ENCODE assay signal across 1 cellular context in genomic region chr2:42927334-42928160, GRCh38.
TF ChIP-seq lines count a peak whose summit lies in the region.

No MANE protein-coding gene starts in this region.

TF ChIP-seq in K562, 482 proteins besides CTCF, POLR2A, EP300 and RAD21 (continued from another document and continues in another):
- TF ChIP-seq, protein P1, sequence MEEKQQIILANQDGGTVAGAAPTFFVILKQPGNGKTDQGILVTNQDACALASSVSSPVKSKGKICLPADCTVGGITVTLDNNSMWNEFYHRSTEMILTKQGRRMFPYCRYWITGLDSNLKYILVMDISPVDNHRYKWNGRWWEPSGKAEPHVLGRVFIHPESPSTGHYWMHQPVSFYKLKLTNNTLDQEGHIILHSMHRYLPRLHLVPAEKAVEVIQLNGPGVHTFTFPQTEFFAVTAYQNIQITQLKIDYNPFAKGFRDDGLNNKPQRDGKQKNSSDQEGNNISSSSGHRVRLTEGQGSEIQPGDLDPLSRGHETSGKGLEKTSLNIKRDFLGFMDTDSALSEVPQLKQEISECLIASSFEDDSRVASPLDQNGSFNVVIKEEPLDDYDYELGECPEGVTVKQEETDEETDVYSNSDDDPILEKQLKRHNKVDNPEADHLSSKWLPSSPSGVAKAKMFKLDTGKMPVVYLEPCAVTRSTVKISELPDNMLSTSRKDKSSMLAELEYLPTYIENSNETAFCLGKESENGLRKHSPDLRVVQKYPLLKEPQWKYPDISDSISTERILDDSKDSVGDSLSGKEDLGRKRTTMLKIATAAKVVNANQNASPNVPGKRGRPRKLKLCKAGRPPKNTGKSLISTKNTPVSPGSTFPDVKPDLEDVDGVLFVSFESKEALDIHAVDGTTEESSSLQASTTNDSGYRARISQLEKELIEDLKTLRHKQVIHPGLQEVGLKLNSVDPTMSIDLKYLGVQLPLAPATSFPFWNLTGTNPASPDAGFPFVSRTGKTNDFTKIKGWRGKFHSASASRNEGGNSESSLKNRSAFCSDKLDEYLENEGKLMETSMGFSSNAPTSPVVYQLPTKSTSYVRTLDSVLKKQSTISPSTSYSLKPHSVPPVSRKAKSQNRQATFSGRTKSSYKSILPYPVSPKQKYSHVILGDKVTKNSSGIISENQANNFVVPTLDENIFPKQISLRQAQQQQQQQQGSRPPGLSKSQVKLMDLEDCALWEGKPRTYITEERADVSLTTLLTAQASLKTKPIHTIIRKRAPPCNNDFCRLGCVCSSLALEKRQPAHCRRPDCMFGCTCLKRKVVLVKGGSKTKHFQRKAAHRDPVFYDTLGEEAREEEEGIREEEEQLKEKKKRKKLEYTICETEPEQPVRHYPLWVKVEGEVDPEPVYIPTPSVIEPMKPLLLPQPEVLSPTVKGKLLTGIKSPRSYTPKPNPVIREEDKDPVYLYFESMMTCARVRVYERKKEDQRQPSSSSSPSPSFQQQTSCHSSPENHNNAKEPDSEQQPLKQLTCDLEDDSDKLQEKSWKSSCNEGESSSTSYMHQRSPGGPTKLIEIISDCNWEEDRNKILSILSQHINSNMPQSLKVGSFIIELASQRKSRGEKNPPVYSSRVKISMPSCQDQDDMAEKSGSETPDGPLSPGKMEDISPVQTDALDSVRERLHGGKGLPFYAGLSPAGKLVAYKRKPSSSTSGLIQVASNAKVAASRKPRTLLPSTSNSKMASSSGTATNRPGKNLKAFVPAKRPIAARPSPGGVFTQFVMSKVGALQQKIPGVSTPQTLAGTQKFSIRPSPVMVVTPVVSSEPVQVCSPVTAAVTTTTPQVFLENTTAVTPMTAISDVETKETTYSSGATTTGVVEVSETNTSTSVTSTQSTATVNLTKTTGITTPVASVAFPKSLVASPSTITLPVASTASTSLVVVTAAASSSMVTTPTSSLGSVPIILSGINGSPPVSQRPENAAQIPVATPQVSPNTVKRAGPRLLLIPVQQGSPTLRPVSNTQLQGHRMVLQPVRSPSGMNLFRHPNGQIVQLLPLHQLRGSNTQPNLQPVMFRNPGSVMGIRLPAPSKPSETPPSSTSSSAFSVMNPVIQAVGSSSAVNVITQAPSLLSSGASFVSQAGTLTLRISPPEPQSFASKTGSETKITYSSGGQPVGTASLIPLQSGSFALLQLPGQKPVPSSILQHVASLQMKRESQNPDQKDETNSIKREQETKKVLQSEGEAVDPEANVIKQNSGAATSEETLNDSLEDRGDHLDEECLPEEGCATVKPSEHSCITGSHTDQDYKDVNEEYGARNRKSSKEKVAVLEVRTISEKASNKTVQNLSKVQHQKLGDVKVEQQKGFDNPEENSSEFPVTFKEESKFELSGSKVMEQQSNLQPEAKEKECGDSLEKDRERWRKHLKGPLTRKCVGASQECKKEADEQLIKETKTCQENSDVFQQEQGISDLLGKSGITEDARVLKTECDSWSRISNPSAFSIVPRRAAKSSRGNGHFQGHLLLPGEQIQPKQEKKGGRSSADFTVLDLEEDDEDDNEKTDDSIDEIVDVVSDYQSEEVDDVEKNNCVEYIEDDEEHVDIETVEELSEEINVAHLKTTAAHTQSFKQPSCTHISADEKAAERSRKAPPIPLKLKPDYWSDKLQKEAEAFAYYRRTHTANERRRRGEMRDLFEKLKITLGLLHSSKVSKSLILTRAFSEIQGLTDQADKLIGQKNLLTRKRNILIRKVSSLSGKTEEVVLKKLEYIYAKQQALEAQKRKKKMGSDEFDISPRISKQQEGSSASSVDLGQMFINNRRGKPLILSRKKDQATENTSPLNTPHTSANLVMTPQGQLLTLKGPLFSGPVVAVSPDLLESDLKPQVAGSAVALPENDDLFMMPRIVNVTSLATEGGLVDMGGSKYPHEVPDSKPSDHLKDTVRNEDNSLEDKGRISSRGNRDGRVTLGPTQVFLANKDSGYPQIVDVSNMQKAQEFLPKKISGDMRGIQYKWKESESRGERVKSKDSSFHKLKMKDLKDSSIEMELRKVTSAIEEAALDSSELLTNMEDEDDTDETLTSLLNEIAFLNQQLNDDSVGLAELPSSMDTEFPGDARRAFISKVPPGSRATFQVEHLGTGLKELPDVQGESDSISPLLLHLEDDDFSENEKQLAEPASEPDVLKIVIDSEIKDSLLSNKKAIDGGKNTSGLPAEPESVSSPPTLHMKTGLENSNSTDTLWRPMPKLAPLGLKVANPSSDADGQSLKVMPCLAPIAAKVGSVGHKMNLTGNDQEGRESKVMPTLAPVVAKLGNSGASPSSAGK (IDR thresholded peaks at IDR 0.05), result peak; percentile 52
- TF ChIP-seq, protein P2, sequence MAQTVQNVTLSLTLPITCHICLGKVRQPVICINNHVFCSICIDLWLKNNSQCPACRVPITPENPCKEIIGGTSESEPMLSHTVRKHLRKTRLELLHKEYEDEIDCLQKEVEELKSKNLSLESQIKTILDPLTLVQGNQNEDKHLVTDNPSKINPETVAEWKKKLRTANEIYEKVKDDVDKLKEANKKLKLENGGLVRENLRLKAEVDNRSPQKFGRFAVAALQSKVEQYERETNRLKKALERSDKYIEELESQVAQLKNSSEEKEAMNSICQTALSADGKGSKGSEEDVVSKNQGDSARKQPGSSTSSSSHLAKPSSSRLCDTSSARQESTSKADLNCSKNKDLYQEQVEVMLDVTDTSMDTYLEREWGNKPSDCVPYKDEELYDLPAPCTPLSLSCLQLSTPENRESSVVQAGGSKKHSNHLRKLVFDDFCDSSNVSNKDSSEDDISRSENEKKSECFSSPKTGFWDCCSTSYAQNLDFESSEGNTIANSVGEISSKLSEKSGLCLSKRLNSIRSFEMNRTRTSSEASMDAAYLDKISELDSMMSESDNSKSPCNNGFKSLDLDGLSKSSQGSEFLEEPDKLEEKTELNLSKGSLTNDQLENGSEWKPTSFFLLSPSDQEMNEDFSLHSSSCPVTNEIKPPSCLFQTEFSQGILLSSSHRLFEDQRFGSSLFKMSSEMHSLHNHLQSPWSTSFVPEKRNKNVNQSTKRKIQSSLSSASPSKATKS (CRISPR knock-in tag; IDR thresholded peaks at IDR 0.05), result no peak
- no peak for TF ChIP-seq ZNF347 (CRISPR knock-in tag; IDR thresholded peaks at IDR 0.05; ENCODE audit: low read depth)
- TF ChIP-seq ZNF311 (CRISPR knock-in tag; IDR thresholded peaks at IDR 0.05), result peak; percentile 90
- TF ChIP-seq ZBTB34 (CRISPR knock-in tag; IDR thresholded peaks at IDR 0.05), result no peak
- TF ChIP-seq ZNF395 (CRISPR knock-in tag; IDR thresholded peaks at IDR 0.05), result peak; percentile 95
- TF ChIP-seq KDM1A (IDR thresholded peaks at IDR 0.05), result peak; percentile 75 to 86
- no peak for TF ChIP-seq POLR2B (IDR thresholded peaks at IDR 0.05; ENCODE audit: low read depth, partially characterized antibody)
- no peak for TF ChIP-seq PATZ1 (CRISPR knock-in tag; IDR thresholded peaks at IDR 0.05; ENCODE audit: borderline replicate concordance)
- TF ChIP-seq, protein P3, sequence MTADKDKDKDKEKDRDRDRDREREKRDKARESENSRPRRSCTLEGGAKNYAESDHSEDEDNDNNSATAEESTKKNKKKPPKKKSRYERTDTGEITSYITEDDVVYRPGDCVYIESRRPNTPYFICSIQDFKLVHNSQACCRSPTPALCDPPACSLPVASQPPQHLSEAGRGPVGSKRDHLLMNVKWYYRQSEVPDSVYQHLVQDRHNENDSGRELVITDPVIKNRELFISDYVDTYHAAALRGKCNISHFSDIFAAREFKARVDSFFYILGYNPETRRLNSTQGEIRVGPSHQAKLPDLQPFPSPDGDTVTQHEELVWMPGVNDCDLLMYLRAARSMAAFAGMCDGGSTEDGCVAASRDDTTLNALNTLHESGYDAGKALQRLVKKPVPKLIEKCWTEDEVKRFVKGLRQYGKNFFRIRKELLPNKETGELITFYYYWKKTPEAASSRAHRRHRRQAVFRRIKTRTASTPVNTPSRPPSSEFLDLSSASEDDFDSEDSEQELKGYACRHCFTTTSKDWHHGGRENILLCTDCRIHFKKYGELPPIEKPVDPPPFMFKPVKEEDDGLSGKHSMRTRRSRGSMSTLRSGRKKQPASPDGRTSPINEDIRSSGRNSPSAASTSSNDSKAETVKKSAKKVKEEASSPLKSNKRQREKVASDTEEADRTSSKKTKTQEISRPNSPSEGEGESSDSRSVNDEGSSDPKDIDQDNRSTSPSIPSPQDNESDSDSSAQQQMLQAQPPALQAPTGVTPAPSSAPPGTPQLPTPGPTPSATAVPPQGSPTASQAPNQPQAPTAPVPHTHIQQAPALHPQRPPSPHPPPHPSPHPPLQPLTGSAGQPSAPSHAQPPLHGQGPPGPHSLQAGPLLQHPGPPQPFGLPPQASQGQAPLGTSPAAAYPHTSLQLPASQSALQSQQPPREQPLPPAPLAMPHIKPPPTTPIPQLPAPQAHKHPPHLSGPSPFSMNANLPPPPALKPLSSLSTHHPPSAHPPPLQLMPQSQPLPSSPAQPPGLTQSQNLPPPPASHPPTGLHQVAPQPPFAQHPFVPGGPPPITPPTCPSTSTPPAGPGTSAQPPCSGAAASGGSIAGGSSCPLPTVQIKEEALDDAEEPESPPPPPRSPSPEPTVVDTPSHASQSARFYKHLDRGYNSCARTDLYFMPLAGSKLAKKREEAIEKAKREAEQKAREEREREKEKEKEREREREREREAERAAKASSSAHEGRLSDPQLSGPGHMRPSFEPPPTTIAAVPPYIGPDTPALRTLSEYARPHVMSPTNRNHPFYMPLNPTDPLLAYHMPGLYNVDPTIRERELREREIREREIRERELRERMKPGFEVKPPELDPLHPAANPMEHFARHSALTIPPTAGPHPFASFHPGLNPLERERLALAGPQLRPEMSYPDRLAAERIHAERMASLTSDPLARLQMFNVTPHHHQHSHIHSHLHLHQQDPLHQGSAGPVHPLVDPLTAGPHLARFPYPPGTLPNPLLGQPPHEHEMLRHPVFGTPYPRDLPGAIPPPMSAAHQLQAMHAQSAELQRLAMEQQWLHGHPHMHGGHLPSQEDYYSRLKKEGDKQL (CRISPR knock-in tag; IDR thresholded peaks at IDR 0.05; ENCODE audit: borderline replicate concordance), result no peak
- TF ChIP-seq MBD2 (IDR thresholded peaks at IDR 0.05; ENCODE audit: borderline replicate concordance, low read depth), result peak; percentile 76; the same call in 1 of the 2 replicates
- no peak for TF ChIP-seq CEBPG (CRISPR knock-in tag; IDR thresholded peaks at IDR 0.05)
- no peak for TF ChIP-seq CEBPG (tag; conservative IDR thresholded peaks at IDR 0.05 in 1 of 2, IDR thresholded peaks at IDR 0.05 in 1 of 2)
- TF ChIP-seq NFIC (IDR thresholded peaks at IDR 0.05), result peak; percentile 59
- no peak for TF ChIP-seq TBP (optimal IDR thresholded peaks at IDR 0.05; ENCODE audit: low read depth, low read length)
- TF ChIP-seq ZNF644 (tag; IDR thresholded peaks at IDR 0.05; ENCODE audit: low read depth), result peak; percentile 73
- TF ChIP-seq, protein P4, sequence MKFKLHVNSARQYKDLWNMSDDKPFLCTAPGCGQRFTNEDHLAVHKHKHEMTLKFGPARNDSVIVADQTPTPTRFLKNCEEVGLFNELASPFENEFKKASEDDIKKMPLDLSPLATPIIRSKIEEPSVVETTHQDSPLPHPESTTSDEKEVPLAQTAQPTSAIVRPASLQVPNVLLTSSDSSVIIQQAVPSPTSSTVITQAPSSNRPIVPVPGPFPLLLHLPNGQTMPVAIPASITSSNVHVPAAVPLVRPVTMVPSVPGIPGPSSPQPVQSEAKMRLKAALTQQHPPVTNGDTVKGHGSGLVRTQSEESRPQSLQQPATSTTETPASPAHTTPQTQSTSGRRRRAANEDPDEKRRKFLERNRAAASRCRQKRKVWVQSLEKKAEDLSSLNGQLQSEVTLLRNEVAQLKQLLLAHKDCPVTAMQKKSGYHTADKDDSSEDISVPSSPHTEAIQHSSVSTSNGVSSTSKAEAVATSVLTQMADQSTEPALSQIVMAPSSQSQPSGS (CRISPR knock-in tag; IDR thresholded peaks at IDR 0.05), result no peak
- TF ChIP-seq ZNF551 (CRISPR knock-in tag; IDR thresholded peaks at IDR 0.05), result no peak
- no peak for TF ChIP-seq SREBF2 (CRISPR knock-in tag; IDR thresholded peaks at IDR 0.05)
- TF ChIP-seq, protein P5, sequence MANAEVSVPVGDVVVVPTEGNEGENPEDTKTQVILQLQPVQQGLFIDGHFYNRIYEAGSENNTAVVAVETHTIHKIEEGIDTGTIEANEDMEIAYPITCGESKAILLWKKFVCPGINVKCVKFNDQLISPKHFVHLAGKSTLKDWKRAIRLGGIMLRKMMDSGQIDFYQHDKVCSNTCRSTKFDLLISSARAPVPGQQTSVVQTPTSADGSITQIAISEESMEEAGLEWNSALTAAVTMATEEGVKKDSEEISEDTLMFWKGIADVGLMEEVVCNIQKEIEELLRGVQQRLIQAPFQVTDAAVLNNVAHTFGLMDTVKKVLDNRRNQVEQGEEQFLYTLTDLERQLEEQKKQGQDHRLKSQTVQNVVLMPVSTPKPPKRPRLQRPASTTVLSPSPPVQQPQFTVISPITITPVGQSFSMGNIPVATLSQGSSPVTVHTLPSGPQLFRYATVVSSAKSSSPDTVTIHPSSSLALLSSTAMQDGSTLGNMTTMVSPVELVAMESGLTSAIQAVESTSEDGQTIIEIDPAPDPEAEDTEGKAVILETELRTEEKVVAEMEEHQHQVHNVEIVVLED (CRISPR knock-in tag; IDR thresholded peaks at IDR 0.05), result peak; percentile 63
- TF ChIP-seq ZNF699 (CRISPR knock-in tag; IDR thresholded peaks at IDR 0.05; ENCODE audit: insufficient replicate concordance), result no peak
- no peak for TF ChIP-seq ESRRA (IDR thresholded peaks at IDR 0.05; ENCODE audit: borderline replicate concordance, low read depth)
- TF ChIP-seq BDP1 (IDR thresholded peaks at IDR 0.05; ENCODE audit: insufficient read depth, insufficient read length), result no peak
- no peak for TF ChIP-seq HNRNPL (IDR thresholded peaks at IDR 0.05; ENCODE audit: low read depth, low read length)
- no peak for TF ChIP-seq MCM5 (IDR thresholded peaks at IDR 0.05; ENCODE audit: low read depth)
